In the genomic region with DNA sequence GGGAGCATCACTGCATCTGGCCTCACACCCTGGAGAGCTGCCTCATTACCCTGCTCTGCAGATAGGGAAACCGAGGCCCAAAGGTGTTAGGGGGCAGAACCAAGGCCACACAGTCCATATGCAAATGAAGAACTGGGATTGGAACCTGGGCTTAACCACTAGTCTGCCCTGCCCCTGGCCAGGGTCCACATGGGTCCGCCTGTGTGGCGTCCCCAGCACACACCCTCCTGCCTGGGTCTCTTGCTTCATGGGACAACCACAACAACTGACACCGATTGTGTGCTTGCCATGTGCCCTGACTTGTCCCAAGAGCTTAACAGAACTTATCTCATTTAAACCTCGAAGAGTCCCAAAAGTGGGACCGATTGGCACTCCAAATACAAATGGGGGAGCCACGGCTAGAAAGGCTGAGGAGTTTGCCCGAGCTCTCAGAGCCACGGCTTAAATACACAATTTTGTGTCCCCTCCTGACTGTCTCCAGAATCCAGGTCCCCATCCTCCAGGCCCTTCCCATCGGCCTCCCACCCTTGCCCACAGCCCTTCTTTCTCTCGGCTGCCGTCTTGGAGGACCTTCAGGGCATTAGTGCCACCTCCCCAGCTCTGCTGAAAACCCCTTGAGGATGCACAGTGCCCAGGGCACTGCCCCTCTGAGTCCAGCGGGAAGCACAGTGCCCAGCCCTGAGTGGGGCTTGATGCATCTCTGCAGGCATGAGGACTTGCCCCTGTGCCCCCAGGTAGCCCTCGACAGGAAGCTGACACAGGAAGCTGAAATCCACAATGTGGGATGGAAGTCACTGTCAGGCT, we compare ENCODE assay signal across 20 cellular contexts. TPM values are rescaled to one million over a fixed set of nuclear protein-coding genes. Genes with fewer than 3 reads are reported as not detected.
A peak's percentile ranks its signal among the peaks of the same experiment; 100 is the strongest.
DNase-seq lines count a peak whose midpoint lies in the region; ATAC-seq, FAIRE-seq and TF ChIP-seq lines count a peak whose summit lies in the region.
"Had no signal": no experiment of that assay in that cellular context is flagged by ENCODE, and none has a peak within 500 bp of the region (broad histone marks: within the 10 kb centered on the region; RNA-seq: fewer than 3 reads in every experiment).

No MANE protein-coding gene starts in this region.

- no peak overlapping the region for H3K4me3 ChIP-seq in right cardiac atrium (ENCODE audit: low read length)
- H3K4me3 ChIP-seq in testis: no peak overlapping the region
- H3K4me3 ChIP-seq: ascending aorta, K562, SJCRH30 had no signal

- no peak overlapping the region for H3K4me3 Mint-ChIP-seq in activated T-helper 1 cell treated with anti-CD3 and anti-CD28 coated beads, Interleukin-12 subunit alpha, Interleukin-12 subunit beta, Interleukin-2, Interleukin-4 antibody, amounts not matched to agents 30 ng/mL and 10 ng/mL and 1 ng/mL, durations not matched to agents 14 hours and 24 hours and 36 hours
- no peak overlapping the region for H3K4me3 Mint-ChIP-seq in natural killer cell

- TF ChIP-seq POLR2A in testis (IDR thresholded peaks at IDR 0.05): no peak

- no peak for ATAC-seq in left ventricle myocardium superior
- ATAC-seq in right cardiac atrium: no peak
- ATAC-seq in natural killer cell: no peak
- ATAC-seq in HG02642 (IDR thresholded peaks at IDR 0.05; ENCODE audit: poor library complexity, unreplicated experiment): no peak
- ATAC-seq: K562 had no signal

- H3K9me3 ChIP-seq in right cardiac atrium (ENCODE audit: control insufficient read depth, low read length): no peaks in the 10 kb centered on the region
- H3K9me3 ChIP-seq in testis: no peaks in the 10 kb centered on the region
- H3K9me3 ChIP-seq: ascending aorta, SJCRH30 had no signal

- H3K4me1 ChIP-seq in right cardiac atrium (ENCODE audit: control insufficient read depth, insufficient read depth, low read length) (no peaks in the 10 kb centered on the region), testis (peaks cover 22% of the 10 kb centered on the region)

- WGBS in right cardiac atrium: 93% methylated on average over 14 of the region's 14 CpGs
- 89 to 95% methylated on average over 13 to 14 of the region's 14 CpGs for WGBS in testis, 2 donors

- DNase-seq in left ventricle myocardium superior (peak; percentile 6), right cardiac atrium (no peak), natural killer cell (no peak), urothelium cell line (ENCODE audit: low spot score) (no peak), NCI-H1694 treated with DMSO at 0.1 percent for 48 hours (lab: John Stamatoyannopoulos, UW) (no peak), testis (no peak)
- no peak for DNase-seq in activated T-helper 1 cell treated with anti-CD3 and anti-CD28 coated beads, Interleukin-12 subunit alpha, Interleukin-12 subunit beta, Interleukin-2, Interleukin-4 antibody, amounts not matched to agents 30 ng/mL and 10 ng/mL and 1 ng/mL, durations not matched to agents 14 hours and 24 hours and 36 hours (ENCODE audit: low spot score)
- DNase-seq: activated CD8-positive, alpha-beta memory T cell treated with anti-CD3 and anti-CD28 coated beads for 24 hours; activated effector memory CD4-positive, alpha-beta T cell treated with Interleukin-2 at 50 U/mL for 16 hours; DMS 273 treated with DMSO at 0.1 percent for 48 hours; SJCRH30; stimulated activated CD4-positive, alpha-beta T cell treated with anti-CD3 and anti-CD28 coated beads, Interleukin-4, amount 100 ng/mL, for 24 hours had no signal

- H3K36me3 ChIP-seq in testis (ENCODE audit: low read depth, missing control alignments): no peaks in the 10 kb centered on the region
- H3K36me3 ChIP-seq: ascending aorta, SJCRH30 had no signal

- H3K27me3 ChIP-seq in right cardiac atrium (ENCODE audit: control insufficient read depth, insufficient read depth) (no peaks in the 10 kb centered on the region), testis (no peaks in the 10 kb centered on the region)
- H3K27me3 ChIP-seq: ascending aorta, SJCRH30 had no signal

- H3K27me3 Mint-ChIP-seq in activated T-helper 1 cell treated with anti-CD3 and anti-CD28 coated beads, Interleukin-12 subunit alpha, Interleukin-12 subunit beta, Interleukin-2, Interleukin-4 antibody, amounts not matched to agents 30 ng/mL and 10 ng/mL and 1 ng/mL, durations not matched to agents 14 hours and 24 hours and 36 hours (ENCODE audit: insufficient read depth): no peaks in the 10 kb centered on the region
- H3K27me3 Mint-ChIP-seq in natural killer cell (ENCODE audit: low read depth in 2 of 2): no peaks in the 10 kb centered on the region

- H3K9me3 Mint-ChIP-seq in activated T-helper 1 cell treated with anti-CD3 and anti-CD28 coated beads, Interleukin-12 subunit alpha, Interleukin-12 subunit beta, Interleukin-2, Interleukin-4 antibody, amounts not matched to agents 30 ng/mL and 10 ng/mL and 1 ng/mL, durations not matched to agents 14 hours and 24 hours and 36 hours: no peaks in the 10 kb centered on the region
- no peaks in the 10 kb centered on the region for H3K9me3 Mint-ChIP-seq in natural killer cell

- peaks cover 74% of the 10 kb centered on the region for H3K4me1 Mint-ChIP-seq in activated T-helper 1 cell treated with anti-CD3 and anti-CD28 coated beads, Interleukin-12 subunit alpha, Interleukin-12 subunit beta, Interleukin-2, Interleukin-4 antibody, amounts not matched to agents 30 ng/mL and 10 ng/mL and 1 ng/mL, durations not matched to agents 14 hours and 24 hours and 36 hours (ENCODE audit: low read depth)
- peaks cover 9 to 47% of the 10 kb centered on the region in 2 donors for H3K4me1 Mint-ChIP-seq in natural killer cell

- H3K27ac ChIP-seq in right cardiac atrium (ENCODE audit: low read length): no peak overlapping the region
- no peak overlapping the region for H3K27ac ChIP-seq in testis
- H3K27ac ChIP-seq: ascending aorta, SJCRH30 had no signal

- intact Hi-C loops in left ventricle myocardium superior (cut with micrococcal nuclease) (no loop called here), right cardiac atrium (cut with DNase I) (no loop called here), natural killer cell (cut with micrococcal nuclease) (no loop called here), testis (cut with DNase I; ENCODE audit: low total_unique reads) (no loop called here)
- intact Hi-C loops in activated T-helper 1 cell treated with anti-CD3 and anti-CD28 coated beads, Interleukin-12 subunit alpha, Interleukin-12 subunit beta, Interleukin-2, Interleukin-4 antibody, amounts not matched to agents 30 ng/mL and 10 ng/mL and 1 ng/mL, durations not matched to agents 14 hours and 24 hours and 36 hours (cut with micrococcal nuclease): no loop called here

- H3K36me3 Mint-ChIP-seq in activated T-helper 1 cell treated with anti-CD3 and anti-CD28 coated beads, Interleukin-12 subunit alpha, Interleukin-12 subunit beta, Interleukin-2, Interleukin-4 antibody, amounts not matched to agents 30 ng/mL and 10 ng/mL and 1 ng/mL, durations not matched to agents 14 hours and 24 hours and 36 hours (ENCODE audit: low read depth): no peaks in the 10 kb centered on the region
- no peaks in the 10 kb centered on the region for H3K36me3 Mint-ChIP-seq in natural killer cell

- H3K27ac Mint-ChIP-seq in activated T-helper 1 cell treated with anti-CD3 and anti-CD28 coated beads, Interleukin-12 subunit alpha, Interleukin-12 subunit beta, Interleukin-2, Interleukin-4 antibody, amounts not matched to agents 30 ng/mL and 10 ng/mL and 1 ng/mL, durations not matched to agents 14 hours and 24 hours and 36 hours: peak overlapping the region; percentile 26
- peak overlapping the region; percentile 50 to 80 for H3K27ac Mint-ChIP-seq in natural killer cell

- peak; percentile 20 for FAIRE-seq in urothelium cell line (lab: Jason Lieb, UNC)
- FAIRE-seq: colon, K562 had no signal

- TF ChIP-seq CTCF in natural killer cell (IDR thresholded peaks at IDR 0.05) (no peak), testis (IDR thresholded peaks at IDR 0.05) (no peak)

RNA-seq across cellular contexts. Expression of gene DUSP2, which starts 5.8 kb away (rescaled TPM):
- total RNA-seq in left ventricle myocardium superior: 1.9 TPM
- total RNA-seq in right cardiac atrium: 1 to 10 TPM; 1.2 to 2.6 (median 1.4) TPM
- 2.2 TPM for polyA plus RNA-seq in right cardiac atrium
- total RNA-seq in activated T-helper 1 cell treated with anti-CD3 and anti-CD28 coated beads, Interleukin-12 subunit alpha, Interleukin-12 subunit beta, Interleukin-2, Interleukin-4 antibody, amounts not matched to agents 30 ng/mL and 10 ng/mL and 1 ng/mL, durations not matched to agents 14 hours and 24 hours and 36 hours: 494 and 500 TPM in 2 replicates
- total RNA-seq in natural killer cell: 100 to 1,000 TPM; 300 to 564 (median 432) TPM
- 10 to 100 TPM in 1 of 2 donors, 1 to 10 TPM in 1; 6.3 to 16.5 TPM for total RNA-seq in testis
- 5.7 TPM for polyA plus RNA-seq in testis (ENCODE audit: insufficient read depth, low read depth, low replicate concordance)

RNA-seq across cellular contexts. Expression of gene ASTL, which starts 12.7 kb away (rescaled TPM):
- total RNA-seq in left ventricle myocardium superior: not detected
- not detected for total RNA-seq in right cardiac atrium
- not detected for polyA plus RNA-seq in right cardiac atrium
- 2.0 and 2.9 TPM in 2 replicates for total RNA-seq in activated T-helper 1 cell treated with anti-CD3 and anti-CD28 coated beads, Interleukin-12 subunit alpha, Interleukin-12 subunit beta, Interleukin-2, Interleukin-4 antibody, amounts not matched to agents 30 ng/mL and 10 ng/mL and 1 ng/mL, durations not matched to agents 14 hours and 24 hours and 36 hours
- 10 to 100 TPM in 1 of 3 donors, 1 to 10 TPM in 2; 5.5 to 11.3 (median 8.8) TPM for total RNA-seq in natural killer cell
- 1 to 10 TPM in 1 of 2 donors, under 1 TPM in 1; 0.87 to 1.6 TPM for total RNA-seq in testis
- 0.58 TPM for polyA plus RNA-seq in testis (ENCODE audit: insufficient read depth, low read depth, low replicate concordance)
- total RNA-seq: ascending aorta, fibroblast of villous mesenchyme, H4, K562, osteocyte, SJCRH30, skeletal muscle tissue had no signal
- polyA plus RNA-seq: K562 had no signal

RNA-seq across cellular contexts. Expression of gene ADRA2B, which starts 34.6 kb away (rescaled TPM):
- total RNA-seq in left ventricle myocardium superior (5.0 TPM), right cardiac atrium (under 1 TPM; 0.11 to 0.91 (median 0.66) TPM), natural killer cell (1 to 10 TPM in 1 of 3 donors, under 1 TPM in 2; 0.18 to 1.3 (median 0.38) TPM), testis (1 to 10 TPM; 2.4 to 2.6 TPM)
- polyA plus RNA-seq in right cardiac atrium (2.2 TPM), testis (ENCODE audit: insufficient read depth, low read depth, low replicate concordance) (2.1 TPM)
- total RNA-seq in activated T-helper 1 cell treated with anti-CD3 and anti-CD28 coated beads, Interleukin-12 subunit alpha, Interleukin-12 subunit beta, Interleukin-2, Interleukin-4 antibody, amounts not matched to agents 30 ng/mL and 10 ng/mL and 1 ng/mL, durations not matched to agents 14 hours and 24 hours and 36 hours: 0.12 and 0.21 TPM in 2 replicates
- total RNA-seq: fibroblast of villous mesenchyme, H4, K562, osteocyte, SJCRH30 had no signal
- polyA plus RNA-seq: K562 had no signal

RNA-seq across cellular contexts. Expression of gene STARD7, which starts 57.6 kb away (rescaled TPM):
- total RNA-seq in left ventricle myocardium superior: 214 TPM
- 100 to 1,000 TPM; 142 to 184 (median 156) TPM for total RNA-seq in right cardiac atrium
- 61.9 TPM for polyA plus RNA-seq in right cardiac atrium
- total RNA-seq in activated T-helper 1 cell treated with anti-CD3 and anti-CD28 coated beads, Interleukin-12 subunit alpha, Interleukin-12 subunit beta, Interleukin-2, Interleukin-4 antibody, amounts not matched to agents 30 ng/mL and 10 ng/mL and 1 ng/mL, durations not matched to agents 14 hours and 24 hours and 36 hours: 216 and 229 TPM in 2 replicates
- 100 to 1,000 TPM in 1 of 3 donors, 10 to 100 TPM in 2; 62.6 to 106 (median 86.1) TPM for total RNA-seq in natural killer cell
- 10 to 100 TPM; 77.7 to 96.2 TPM for total RNA-seq in testis
- polyA plus RNA-seq in testis (ENCODE audit: insufficient read depth, low read depth, low replicate concordance): 58.0 TPM

Comparison
In these comparisons a context has a peak if more than half of its experiments do, and no peak if none do; other contexts are left out.
1. RNA of gene DUSP2, which starts 5.8 kb away (total RNA-seq): 494 to 500 TPM in activated T-helper 1 cell treated with anti-CD3 and anti-CD28 coated beads, Interleukin-12 subunit alpha, Interleukin-12 subunit beta, Interleukin-2, Interleukin-4 antibody, amounts not matched to agents 30 ng/mL and 10 ng/mL and 1 ng/mL, durations not matched to agents 14 hours and 24 hours and 36 hours and 300 to 564 TPM in natural killer cell; 6.3 to 16.5 TPM in testis, 1.9 TPM in left ventricle myocardium superior (single experiment) and 1.2 to 2.6 TPM in right cardiac atrium; every median in the first group is over 10 times any median in the second.